ENCODE assay signal across 8 cellular contexts in genomic region chr6:56396435-56396834, GRCh38.
"Had no signal": no experiment of that assay in that cellular context is flagged by ENCODE, and none has a peak within 500 bp of the region (broad histone marks: within the 10 kb centered on the region; RNA-seq: fewer than 3 reads in every experiment).

No MANE protein-coding gene starts in this region.

- H3K4me3 Mint-ChIP-seq: IgD-negative memory B cell had no signal

- H3K27ac ChIP-seq: HL-60, KMS-11 had no signal

- ATAC-seq: K562 had no signal

- H3K9ac ChIP-seq: KMS-11 had no signal

- H3K4me1 Mint-ChIP-seq: IgD-negative memory B cell had no signal

- H3K27ac Mint-ChIP-seq: IgD-negative memory B cell had no signal

- DNase-seq: IMR-90, KBM-7, KG1 had no signal

- H3K4me2 ChIP-seq: KMS-11 had no signal

- FAIRE-seq: HTR-8/SVneo, K562 had no signal

- H3K4me3 ChIP-seq: K562 had no signal

- H3K36me3 Mint-ChIP-seq: IgD-negative memory B cell had no signal
